In genomic region chr20:62717933-62718332, GRCh38 we compare ENCODE assay signal across 21 cellular contexts. TPM values are rescaled to one million over a fixed set of nuclear protein-coding genes. Genes with fewer than 3 reads are reported as not detected.
DNase-seq lines count a peak whose midpoint lies in the region; ATAC-seq and TF ChIP-seq lines count a peak whose summit lies in the region.
"Had no signal": no experiment of that assay in that cellular context is flagged by ENCODE, and none has a peak within 500 bp of the region (broad histone marks: within the 10 kb centered on the region; RNA-seq: fewer than 3 reads in every experiment).

No MANE protein-coding gene starts in this region.

- H3K27me3 ChIP-seq in rectal smooth muscle tissue (ENCODE audit: control insufficient read depth, insufficient read depth, low read length), result peaks cover 2% of the 10 kb centered on the region

- peaks cover 7% of the 10 kb centered on the region for H3K36me3 Mint-ChIP-seq in chondrocyte (ENCODE audit: low read depth)

- TF ChIP-seq CTCF in chondrocyte (IDR thresholded peaks at IDR 0.05), result no peak

- DNase-seq in COLO829 (ENCODE audit: low spot score), result peak; percentile 65
- peak; percentile 51 for DNase-seq in HT-29 (ENCODE audit: low spot score)
- DNase-seq in chondrocyte (ENCODE audit: low spot score), result peak; percentile 79
- DNase-seq in HuH-7 (ENCODE audit: low spot score), result no peak
- DNase-seq in putamen (ENCODE audit: low spot score), result no peak
- no peak for DNase-seq in HEK293T (ENCODE audit: extremely low spot score)
- DNase-seq: ACHN, KG1, NCI-H1092 treated with DMSO at 0.1 percent for 48 hours, NCI-H1436 treated with DMSO at 0.1 percent for 48 hours, NCI-H1930, NCI-H226, NCI-H510A treated with DMSO at 0.1 percent for 48 hours, NCI-H748 treated with DMSO at 0.1 percent for 48 hours, PC-9, SJCRH30, T-cell had no signal

- H3K27me3 Mint-ChIP-seq in chondrocyte (ENCODE audit: low read depth), result peaks cover 60% of the 10 kb centered on the region

- H3K27ac Mint-ChIP-seq in chondrocyte (ENCODE audit: unreplicated experiment), result no peak overlapping the region
- H3K27ac Mint-ChIP-seq: T-cell had no signal

- peaks cover 27% of the 10 kb centered on the region for H3K9me3 Mint-ChIP-seq in chondrocyte (ENCODE audit: low read depth)

- H3K4me1 ChIP-seq in rectal smooth muscle tissue (ENCODE audit: control insufficient read depth, insufficient read depth, low read length), result peaks cover 53% of the 10 kb centered on the region
- H3K4me1 ChIP-seq: HAP-1 had no signal

- no peaks in the 10 kb centered on the region for H3K4me1 Mint-ChIP-seq in chondrocyte (ENCODE audit: low read depth)

- no peak for ATAC-seq in HG03354 (IDR thresholded peaks at IDR 0.05; ENCODE audit: poor library complexity, severe bottlenecking, unreplicated experiment)
- ATAC-seq: T-cell had no signal

- POLR2A ChIA-PET in HEK293T (lab: Yijun Ruan, JAX), result no interaction called here

- no peaks in the 10 kb centered on the region for H3K36me3 ChIP-seq in rectal smooth muscle tissue (ENCODE audit: control insufficient read depth, insufficient read depth, low read length)
- H3K36me3 ChIP-seq: HAP-1, SJCRH30 had no signal

- no peak overlapping the region for H3K4me3 Mint-ChIP-seq in chondrocyte (ENCODE audit: unreplicated experiment)
- H3K4me3 Mint-ChIP-seq: T-cell had no signal

- peak overlapping the region; percentile 81 for H3K27ac ChIP-seq in rectal smooth muscle tissue (ENCODE audit: low read depth, low read length)
- H3K27ac ChIP-seq: BLaER1 treated with 17β-estradiol and CSF1 and Interleukin-3, amounts not matched to agents 10 nM and 100 nM; PC-9; SJCRH30 had no signal

- no peak overlapping the region for H3K4me3 ChIP-seq in rectal smooth muscle tissue (ENCODE audit: low read length)
- H3K4me3 ChIP-seq: BLaER1 treated with 17β-estradiol and CSF1 and Interleukin-3, amounts not matched to agents 10 nM and 100 nM; HAP-1; PC-9; SJCRH30 had no signal

- no peak overlapping the region for H3K9ac ChIP-seq in rectal smooth muscle tissue (ENCODE audit: low read length)
- H3K9ac ChIP-seq: BLaER1 treated with 17β-estradiol and CSF1 and Interleukin-3, amounts not matched to agents 10 nM and 100 nM had no signal

- CTCF ChIA-PET in HEK293T (lab: Yijun Ruan, JAX), result interaction anchor here (0.7 kb wide), 1 partner anchor 106 kb away, joined by 3 read pairs; no protein-coding TSS in a partner anchor

TF ChIP-seq in HEK293T, 16 proteins besides CTCF, POLR2A, EP300 and RAD21:
- TF ChIP-seq PKNOX1 (IDR thresholded peaks at IDR 0.05) (no peak), ZNF384 (IDR thresholded peaks at IDR 0.05) (no peak), ARNT (IDR thresholded peaks at IDR 0.05) (no peak), CTBP1 (IDR thresholded peaks at IDR 0.05; ENCODE audit: borderline replicate concordance) (no peak), FOXA1 (IDR thresholded peaks at IDR 0.05) (no peak), BHLHE40 (IDR thresholded peaks at IDR 0.05; ENCODE audit: borderline replicate concordance) (no peak), L3MBTL2 (conservative IDR thresholded peaks at IDR 0.05) (no peak), SP1 (IDR thresholded peaks at IDR 0.05) (no peak), FOXM1 (IDR thresholded peaks at IDR 0.05; ENCODE audit: borderline replicate concordance) (no peak), LEF1 (IDR thresholded peaks at IDR 0.05; ENCODE audit: borderline replicate concordance) (no peak), FOXK2 (IDR thresholded peaks at IDR 0.05) (no peak), SUZ12 (IDR thresholded peaks at IDR 0.05) (no peak), HDGF (IDR thresholded peaks at IDR 0.05; ENCODE audit: borderline replicate concordance) (no peak), NFRKB (IDR thresholded peaks at IDR 0.05) (no peak), ELF4 (IDR thresholded peaks at IDR 0.05) (no peak), TARDBP (IDR thresholded peaks at IDR 0.05) (no peak)

RNA-seq across cellular contexts. Expression of gene NTSR1, which starts 9.3 kb away (rescaled TPM):
- 76.6 and 78.7 TPM in 2 replicates for total RNA-seq in HT-29 (2014; rRNA removed; shearing (Covaris generic))
- total RNA-seq in chondrocyte, result 0.10 TPM in 1 of 3 replicates, not detected in the others

Comparison
In these comparisons a context has a peak if more than half of its experiments do, and no peak if none do; other contexts are left out.
1. DNase-seq: peak in COLO829 (single experiment), HT-29 (single experiment) and chondrocyte (single experiment); none in HuH-7 (single experiment), putamen (single experiment) and HEK293T (single experiment).
2. RNA of gene NTSR1, which starts 9.3 kb away (total RNA-seq): 76.6 to 78.7 TPM in HT-29; 0.10 TPM in chondrocyte; every median in the first group is over 10 times any median in the second.